In genomic region chr22:27886843-27887151, GRCh38 we compare ENCODE assay signal across 11 cellular contexts. TPM values are rescaled to one million over a fixed set of nuclear protein-coding genes. Genes with fewer than 3 reads are reported as not detected.
DNase-seq lines count a peak whose midpoint lies in the region; ATAC-seq and TF ChIP-seq lines count a peak whose summit lies in the region.
"Had no signal": no experiment of that assay in that cellular context is flagged by ENCODE, and none has a peak within 500 bp of the region (broad histone marks: within the 10 kb centered on the region; RNA-seq: fewer than 3 reads in every experiment).

No MANE protein-coding gene starts in this region.

- H2BK5ac ChIP-seq in mesenchymal stem cell (ENCODE audit: low read depth, low read length, poor library complexity, severe bottlenecking) = no peak overlapping the region

- no peak for DNase-seq in left ventricle myocardium inferior
- no peak for DNase-seq in left cardiac atrium
- no peak for DNase-seq in mesenchymal stem cell
- DNase-seq in upper lobe of right lung = no peak
- DNase-seq in lower leg skin (ENCODE audit: low spot score in 2 of 2) = no peak
- DNase-seq in HuH-7.5 (ENCODE audit: low spot score) = no peak
- DNase-seq: DMS 273 treated with DMSO at 0.1 percent for 48 hours, NCI-H187, SIG-M5 had no signal

- no peak overlapping the region for H4K8ac ChIP-seq in mesenchymal stem cell (ENCODE audit: low read length)

- peaks cover 28% of the 10 kb centered on the region for H3K79me1 ChIP-seq in mesenchymal stem cell (replicated peaks; ENCODE audit: low read length, poor library complexity, severe bottlenecking)

- no peaks in the 10 kb centered on the region for H3K27me3 ChIP-seq in left ventricle myocardium inferior (ENCODE audit: low read depth)
- H3K27me3 ChIP-seq in mesenchymal stem cell (ENCODE audit: control insufficient read depth in 1 of 2, insufficient read depth in 1 of 2, low read length in 2 of 2) = no peaks in the 10 kb centered on the region
- no peaks in the 10 kb centered on the region for H3K27me3 ChIP-seq in upper lobe of right lung

- H3K9ac ChIP-seq in mesenchymal stem cell (ENCODE audit: low read length) = peak overlapping the region; percentile 55

- H3K18ac ChIP-seq in mesenchymal stem cell (ENCODE audit: low read depth in 1 of 2, low read length in 2 of 2) = no peak overlapping the region

- H2AK5ac ChIP-seq in mesenchymal stem cell (ENCODE audit: low read length, severe bottlenecking) = no peak overlapping the region

- H2BK15ac ChIP-seq in mesenchymal stem cell (ENCODE audit: low read depth, poor library complexity, severe bottlenecking) = no peak overlapping the region

- no peak overlapping the region for H2AFZ ChIP-seq in mesenchymal stem cell (ENCODE audit: low read depth, low read length)

- ATAC-seq in left cardiac atrium = no peak
- ATAC-seq in upper lobe of right lung = no peak
- no peak for ATAC-seq in GM19452 (IDR thresholded peaks at IDR 0.05; ENCODE audit: unreplicated experiment)

- H3K14ac ChIP-seq in mesenchymal stem cell (ENCODE audit: low read length in 2 of 2) = no peak overlapping the region

- H3K9me3 ChIP-seq in left ventricle myocardium inferior (replicated peaks) (no peaks in the 10 kb centered on the region), mesenchymal stem cell (ENCODE audit: control insufficient read depth, low read length) (no peaks in the 10 kb centered on the region), upper lobe of right lung (no peaks in the 10 kb centered on the region)

- H3K36me3 ChIP-seq in left ventricle myocardium inferior (peaks cover 40% of the 10 kb centered on the region), mesenchymal stem cell (ENCODE audit: control insufficient read depth in 1 of 2, insufficient read depth in 2 of 2, low read depth in 1 of 2, low read length in 2 of 2) (peaks cover 27 to 71% of the 10 kb centered on the region in 2 experiments), upper lobe of right lung (peaks cover 68% of the 10 kb centered on the region)

- no peak overlapping the region for H2BK12ac ChIP-seq in mesenchymal stem cell (ENCODE audit: low read length in 2 of 2)

- H3K23ac ChIP-seq in mesenchymal stem cell (ENCODE audit: low read length in 2 of 2) = no peak overlapping the region

- TF ChIP-seq CTCF in left ventricle myocardium inferior (IDR thresholded peaks at IDR 0.05; ENCODE audit: borderline replicate concordance) (no peak), VCaP (conservative IDR thresholded peaks at IDR 0.05) (peak; percentile 43; the same call in 1 of the 2 replicates), upper lobe of right lung (IDR thresholded peaks at IDR 0.05) (no peak), lower leg skin (IDR thresholded peaks at IDR 0.05) (no peak)

- H3K4me3 ChIP-seq in left ventricle myocardium inferior (no peak overlapping the region), mesenchymal stem cell (ENCODE audit: insufficient read depth in 1 of 2, low read depth in 1 of 2, low read length in 2 of 2) (no peak overlapping the region), upper lobe of right lung (no peak overlapping the region), lower leg skin (ENCODE audit: low read depth, poor library complexity, severe bottlenecking) (no peak overlapping the region)

- H3K4me1 ChIP-seq in left ventricle myocardium inferior (peaks cover 65% of the 10 kb centered on the region), mesenchymal stem cell (ENCODE audit: control insufficient read depth, insufficient read depth, low read depth, low read length) (peaks cover 4% of the 10 kb centered on the region), upper lobe of right lung (peaks cover 22% of the 10 kb centered on the region)

- peak overlapping the region; percentile 66 for H3K27ac ChIP-seq in left ventricle myocardium inferior (replicated peaks)
- H3K27ac ChIP-seq in VCaP = no peak overlapping the region
- peak overlapping the region; percentile 6 for H3K27ac ChIP-seq in mesenchymal stem cell (ENCODE audit: low read length, poor library complexity, severe bottlenecking)
- peak overlapping the region; percentile 52 for H3K27ac ChIP-seq in upper lobe of right lung

- H2BK120ac ChIP-seq in mesenchymal stem cell (ENCODE audit: low read depth, low read length) = no peak overlapping the region

- no peak overlapping the region for H4K91ac ChIP-seq in mesenchymal stem cell (ENCODE audit: low read length)

- intact Hi-C loops in left ventricle myocardium inferior (cut with micrococcal nuclease) (loop anchor here (5.0 kb wide), 1 partner anchor 121 kb away; no protein-coding TSS in a partner anchor), left cardiac atrium (cut with DNase I) (loop anchor here (2.0 to 10.0 kb wide), 3 partner anchors 48 to 122 kb away; no protein-coding TSS in a partner anchor), upper lobe of right lung (cut with DNase I) (loop anchor here (5.0 kb wide), 1 partner anchor 121 kb away; no protein-coding TSS in a partner anchor), lower leg skin (cut with DNase I; ENCODE audit: low total_unique reads) (loop anchor here (2.0 kb wide), 1 partner anchor 122 kb away; no protein-coding TSS in a partner anchor)

- no peak overlapping the region for H3K4ac ChIP-seq in mesenchymal stem cell (ENCODE audit: low read depth in 1 of 2, low read length in 2 of 2)

- no peak overlapping the region for H3K4me2 ChIP-seq in mesenchymal stem cell (ENCODE audit: low read length, poor library complexity, severe bottlenecking)

- no peak for TF ChIP-seq POLR2A in lower leg skin (IDR thresholded peaks at IDR 0.05)

RNA-seq across cellular contexts. Expression of gene PITPNB, which starts 32.3 kb away (rescaled TPM):
- 60.0 TPM for total RNA-seq in left ventricle myocardium inferior
- 10 to 100 TPM; 51.0 to 82.1 TPM for total RNA-seq in left cardiac atrium
- 48.3 TPM for polyA plus RNA-seq in mesenchymal stem cell (2013, experiment 1 of 2)
- polyA plus RNA-seq in mesenchymal stem cell (2013, experiment 2 of 2) = 51.1 TPM
- 73.8 TPM for total RNA-seq in upper lobe of right lung
- total RNA-seq in lower leg skin = 10 to 100 TPM; 22.1 to 36.5 (median 29.7) TPM
